2 cellular contexts compared by ENCODE assay signal in genomic region chr2:167721593-167721992, GRCh38.
TF ChIP-seq lines count a peak whose summit lies in the region.

No MANE protein-coding gene starts in this region.

TF ChIP-seq in GM23338, 12 proteins besides CTCF, POLR2A, EP300 and RAD21 (continued from another document):
- no peak for TF ChIP-seq REST (IDR thresholded peaks at IDR 0.05; ENCODE audit: unreplicated experiment)
- no peak for TF ChIP-seq EZH2 (IDR thresholded peaks at IDR 0.05; ENCODE audit: low read depth, unreplicated experiment)
- TF ChIP-seq ZNF462 (CRISPR knock-in tag; IDR thresholded peaks at IDR 0.05): no peak
- no peak for TF ChIP-seq ZNF331 (CRISPR knock-in tag; IDR thresholded peaks at IDR 0.05; ENCODE audit: low read depth)
- TF ChIP-seq NANOG (IDR thresholded peaks at IDR 0.05; ENCODE audit: borderline replicate concordance): no peak
- TF ChIP-seq ETS1 (IDR thresholded peaks at IDR 0.05): no peak
- no peak for TF ChIP-seq CREB1 (CRISPR knock-in tag; IDR thresholded peaks at IDR 0.05; ENCODE audit: low read depth)
- no peak for TF ChIP-seq JUNB (IDR thresholded peaks at IDR 0.05; ENCODE audit: unreplicated experiment)
- TF ChIP-seq POLR2AphosphoS5 (IDR thresholded peaks at IDR 0.05; ENCODE audit: low read depth): no peak
- no peak for TF ChIP-seq STAT1 (IDR thresholded peaks at IDR 0.05; ENCODE audit: unreplicated experiment)

TF ChIP-seq in WTC11, 78 proteins besides CTCF, POLR2A, EP300 and RAD21 (continued from another document):
- no peak for TF ChIP-seq ZNF232 (CRISPR knock-in tag; IDR thresholded peaks at IDR 0.05)
- TF ChIP-seq RORB (CRISPR knock-in tag; IDR thresholded peaks at IDR 0.05): no peak
- no peak for TF ChIP-seq E2F5 (CRISPR knock-in tag; IDR thresholded peaks at IDR 0.05)
- no peak for TF ChIP-seq CBFB (CRISPR knock-in tag; IDR thresholded peaks at IDR 0.05; ENCODE audit: low read depth)
- TF ChIP-seq ZNF138 (CRISPR knock-in tag; conservative IDR thresholded peaks at IDR 0.05): no peak
- TF ChIP-seq RELA (CRISPR knock-in tag; IDR thresholded peaks at IDR 0.05; ENCODE audit: borderline replicate concordance): no peak
- TF ChIP-seq ZBTB43 (CRISPR knock-in tag; IDR thresholded peaks at IDR 0.05): no peak
- TF ChIP-seq TCF7 (CRISPR knock-in tag; IDR thresholded peaks at IDR 0.05; ENCODE audit: low read depth): no peak
- TF ChIP-seq TEAD4 (CRISPR knock-in tag; IDR thresholded peaks at IDR 0.05): no peak
- no peak for TF ChIP-seq NR3C1 (CRISPR knock-in tag; conservative IDR thresholded peaks at IDR 0.05; ENCODE audit: low read depth)
- no peak for TF ChIP-seq ELF4 (CRISPR knock-in tag; IDR thresholded peaks at IDR 0.05; ENCODE audit: low read depth)
- TF ChIP-seq ZNF281 (CRISPR knock-in tag; IDR thresholded peaks at IDR 0.05): no peak
- TF ChIP-seq ATF3 (CRISPR knock-in tag; conservative IDR thresholded peaks at IDR 0.05): no peak
- TF ChIP-seq NR2C2 (CRISPR knock-in tag; IDR thresholded peaks at IDR 0.05): no peak
- no peak for TF ChIP-seq FOXK1 (CRISPR knock-in tag; IDR thresholded peaks at IDR 0.05)
- TF ChIP-seq AR (CRISPR knock-in tag; IDR thresholded peaks at IDR 0.05): no peak
